ENCODE assay signal across 21 cellular contexts in genomic region chr4:158599150-158599549, GRCh38.
DNase-seq lines count a peak whose midpoint lies in the region; ATAC-seq and TF ChIP-seq lines count a peak whose summit lies in the region.
"Had no signal": no experiment of that assay in that cellular context is flagged by ENCODE, and none has a peak within 500 bp of the region (broad histone marks: within the 10 kb centered on the region; RNA-seq: fewer than 3 reads in every experiment).

No MANE protein-coding gene starts in this region.

- no peaks in the 10 kb centered on the region for H4K20me1 ChIP-seq in fibroblast of lung (ENCODE audit: control insufficient read depth, extremely low read depth, insufficient read depth, low read length)

- no peaks in the 10 kb centered on the region for H3K79me2 ChIP-seq in fibroblast of lung (ENCODE audit: control insufficient read depth, insufficient read depth, low read length)

- H3K4me2 ChIP-seq in fibroblast of lung (ENCODE audit: extremely low read depth, insufficient read depth, low read length), result peak overlapping the region; percentile 19

- TF ChIP-seq CTCF in HEK293 (tag by site-specific recombination; IDR thresholded peaks at IDR 0.05) (no peak), fibroblast of lung (conservative IDR thresholded peaks at IDR 0.05 in 1 of 2, IDR thresholded peaks at IDR 0.05 in 1 of 2; ENCODE audit: low read depth in 1 of 2, low read length in 2 of 2) (no peak), omental fat pad (IDR thresholded peaks at IDR 0.05) (no peak)

- H3K4me3 ChIP-seq in HEK293 (ENCODE audit: low read depth, low read length), result no peak overlapping the region
- H3K4me3 ChIP-seq in fibroblast of lung (replicated peaks in 1 of 4; ENCODE audit: control extremely low read depth in 1 of 4, insufficient read depth in 1 of 4, low read depth in 3 of 4, low read length in 4 of 4), result no peak overlapping the region

- ATAC-seq in GM18858 (IDR thresholded peaks at IDR 0.05; ENCODE audit: unreplicated experiment) (no peak), omental fat pad (ENCODE audit: low FRiP score) (no peak)
- ATAC-seq: activated naive CD8-positive, alpha-beta T cell treated with anti-CD3 and anti-CD28 coated beads, Interleukin-2, amount 50 U/mL, for 24 hours had no signal

- CTCF ChIA-PET in HEK293 (lab: Yijun Ruan, JAX), result no interaction called here

- POLR2A ChIA-PET in HEK293 (lab: Yijun Ruan, JAX), result no interaction called here

- H3K9me3 ChIP-seq in HEK293 (ENCODE audit: control insufficient read depth, insufficient read depth, low read depth, low read length) (no peaks in the 10 kb centered on the region), fibroblast of lung (ENCODE audit: control insufficient read depth, insufficient read depth, low read depth, low read length) (no peaks in the 10 kb centered on the region)

- H3K27ac ChIP-seq in HEK293 (ENCODE audit: extremely low read depth, low read depth, low read length) (no peak overlapping the region), fibroblast of lung (ENCODE audit: insufficient read depth, low read length) (no peak overlapping the region)
- H3K27ac ChIP-seq: C4-2B had no signal

- H3K9ac ChIP-seq in fibroblast of lung (ENCODE audit: insufficient read depth, low read length), result no peak overlapping the region

- H3K27me3 ChIP-seq in fibroblast of lung (ENCODE audit: control insufficient read depth, insufficient read depth, low read length), result no peaks in the 10 kb centered on the region

- no peaks in the 10 kb centered on the region for H3K36me3 ChIP-seq in HEK293 (ENCODE audit: control insufficient read depth in 2 of 2, insufficient read depth in 1 of 2, low read length in 2 of 2)
- no peaks in the 10 kb centered on the region for H3K36me3 ChIP-seq in fibroblast of lung (ENCODE audit: control insufficient read depth, insufficient read depth, low read length)

- DNase-seq in AG08395 (ENCODE audit: low spot score) (peak; percentile 14), NOMO-1 treated with dmso at 0.1 percent for 144 hours (lab: John Stamatoyannopoulos, UW; ENCODE audit: unreplicated experiment) (peak; percentile 84), fibroblast of lung (ENCODE audit: low read depth in 2 of 2) (no peak), UCSD-AML1 (lab: John Stamatoyannopoulos, UW; ENCODE audit: unreplicated experiment) (no peak), omental fat pad (ENCODE audit: low spot score) (no peak)
- no peak for DNase-seq in activated CD4-positive, alpha-beta T cell treated with anti-CD3 and anti-CD28 coated beads, Interleukin-2, amount 50 U/mL, for 48 hours
- DNase-seq: activated CD4-positive, alpha-beta T cell treated with anti-CD3 and anti-CD28 coated beads, Interleukin-2, amount 50 U/mL, for 1 hour; activated CD8-positive, alpha-beta memory T cell treated with anti-CD3 and anti-CD28 coated beads, Interleukin-2, amount 50 U/mL, for 48 hours; activated effector memory CD4-positive, alpha-beta T cell treated with Interleukin-2 at 50 U/mL for 16 hours; activated naive CD8-positive, alpha-beta T cell treated with anti-CD3 and anti-CD28 coated beads, Interleukin-2, amount 50 U/mL, for 24 hours; HFFc6; hypothalamus; islet precursor cell; NCI-H1694; NCI-H345; NK-92 treated with Interleukin-12 subunit alpha and Interleukin-12 subunit beta, amount 100 ng/mL, for 24 hours; nucleus accumbens; retina had no signal

- H3K4me1 ChIP-seq in HEK293 (ENCODE audit: control insufficient read depth, insufficient read depth, low read length), result no peaks in the 10 kb centered on the region
- no peaks in the 10 kb centered on the region for H3K4me1 ChIP-seq in fibroblast of lung (ENCODE audit: control insufficient read depth, extremely low read depth, insufficient read depth, low read length)

- no peak overlapping the region for H2AFZ ChIP-seq in fibroblast of lung (ENCODE audit: low read length)

TF ChIP-seq in HEK293, 187 proteins besides CTCF, POLR2A, EP300 and RAD21:
- TF ChIP-seq ZNF544 (tag by site-specific recombination; IDR thresholded peaks at IDR 0.05) (no peak), ATF2 (tag by site-specific recombination; IDR thresholded peaks at IDR 0.05; ENCODE audit: low read depth) (peak; percentile 47; the same call in 1 of the 2 replicates), ZNF639 (tag by site-specific recombination; IDR thresholded peaks at IDR 0.05) (no peak), SP7 (tag by site-specific recombination; IDR thresholded peaks at IDR 0.05) (no peak)

Comparison
In these comparisons a context has a peak if more than half of its experiments do, and no peak if none do; other contexts are left out.
1. DNase-seq: peak in AG08395 (single experiment) and NOMO-1 treated with dmso at 0.1 percent for 144 hours (single experiment); none in fibroblast of lung (0 of 2), UCSD-AML1 (single experiment), activated CD4-positive, alpha-beta T cell treated with anti-CD3 and anti-CD28 coated beads, Interleukin-2, amount 50 U/mL, for 48 hours (0 of 2) and omental fat pad (single experiment).